ENCODE assay signal across 19 cellular contexts in the genomic region with DNA sequence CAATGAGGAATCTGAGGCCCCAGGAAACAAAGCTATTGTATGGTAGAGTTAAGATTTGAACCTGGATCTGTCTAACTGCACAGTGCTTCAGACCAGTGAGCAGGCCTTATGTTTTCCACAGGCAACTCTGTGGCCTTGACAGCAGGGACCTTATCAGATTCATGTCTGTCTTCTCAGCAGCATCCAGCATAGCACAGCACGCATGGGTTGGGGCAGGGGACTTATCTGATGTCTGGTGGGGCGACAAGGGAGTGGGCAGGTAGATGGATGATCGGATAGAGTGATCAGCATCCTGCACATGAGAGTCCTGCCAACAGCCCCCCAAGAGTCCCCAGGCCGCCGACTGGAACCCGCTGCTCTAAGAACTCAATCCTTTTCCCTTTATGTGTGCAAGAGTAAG. TPM values are rescaled to one million over a fixed set of nuclear protein-coding genes. Genes with fewer than 3 reads are reported as not detected.
"Had no signal": no experiment of that assay in that cellular context is flagged by ENCODE, and none has a peak within 500 bp of the region (broad histone marks: within the 10 kb centered on the region; RNA-seq: fewer than 3 reads in every experiment).

No MANE protein-coding gene starts in this region.

- H3K9me3 ChIP-seq: ascending aorta, breast epithelium, left lung, neutrophil, pancreas, spleen, tibial artery, uterus had no signal

- H3K36me3 ChIP-seq: ascending aorta, breast epithelium, left lung, neutrophil, pancreas, spleen, tibial artery, uterus had no signal

- H3K4me3 ChIP-seq: ascending aorta, breast epithelium, left lung, pancreas, spleen, tibial artery, uterus had no signal

- FAIRE-seq: keratinocyte, pancreas had no signal

- H3K27ac ChIP-seq: ascending aorta, breast epithelium, epithelial cell of prostate, left lung, neutrophil, pancreas, spleen, tibial artery, uterus had no signal

- H3K4me1 ChIP-seq: ascending aorta, breast epithelium, left lung, tibial artery, uterus had no signal

- H3K27me3 ChIP-seq: ascending aorta, breast epithelium, pancreas, uterus had no signal

- DNase-seq: activated CD4-positive, alpha-beta T cell treated with anti-CD3 and anti-CD28 coated beads, Interleukin-2, amount 10 ng/mL, durations not matched to agents 24 days and 14 days; activated CD8-positive, alpha-beta T cell treated with anti-CD3 and anti-CD28 coated beads for 36 hours; activated naive CD4-positive, alpha-beta T cell treated with anti-CD3 and anti-CD28 coated beads, Interleukin-2, amount 10 ng/mL, durations not matched to agents 7 days and 5 days; activated naive CD8-positive, alpha-beta T cell treated with anti-CD3 and anti-CD28 coated beads, Interleukin-2, amount 50 U/mL, for 24 hours; activated T-cell treated with anti-CD3 and anti-CD28 coated beads, Interleukin-2, amount 50 U/mL, for 1 hour; dermis blood vessel endothelial cell; foreskin fibroblast; left lung; pancreas; spleen; stimulated activated naive CD4-positive, alpha-beta T cell; tibial artery; uterus had no signal

RNA-seq across cellular contexts. Expression of gene KCNF1, which starts 28.7 kb away (rescaled TPM):
- total RNA-seq: activated CD4-positive, alpha-beta T cell treated with anti-CD3 and anti-CD28 coated beads, Interleukin-2, amount 10 ng/mL, durations not matched to agents 24 days and 14 days; activated CD8-positive, alpha-beta T cell treated with anti-CD3 and anti-CD28 coated beads for 36 hours; ascending aorta; left lung; mononuclear cell had no signal
